Comparison of ENCODE assay signal across 23 cellular contexts in genomic region chrX:348461-349117, GRCh38. TPM values are rescaled to one million over a fixed set of nuclear protein-coding genes. Genes with fewer than 3 reads are reported as not detected.
DNase-seq lines count a peak whose midpoint lies in the region; ATAC-seq and TF ChIP-seq lines count a peak whose summit lies in the region.
"Had no signal": no experiment of that assay in that cellular context is flagged by ENCODE, and none has a peak within 500 bp of the region (broad histone marks: within the 10 kb centered on the region; RNA-seq: fewer than 3 reads in every experiment).

No MANE protein-coding gene starts in this region.

- no peaks in the 10 kb centered on the region for H3K9me3 ChIP-seq in sigmoid colon
- H3K9me3 ChIP-seq: ascending aorta, colonic mucosa, lower lobe of right lung, transverse colon had no signal

- TF ChIP-seq CTCF in cardiac fibroblast (IDR thresholded peaks at IDR 0.05; ENCODE audit: low read depth, low read length) (no peak), nephron progenitor cell (IDR thresholded peaks at IDR 0.05) (no peak), sigmoid colon (IDR thresholded peaks at IDR 0.05) (no peak)

- peaks cover 0 to 11% (median 3%) of the 10 kb centered on the region in 4 donors for H3K36me3 ChIP-seq in sigmoid colon
- H3K36me3 ChIP-seq: colonic mucosa, lower lobe of right lung, transverse colon had no signal

- no peak for TF ChIP-seq EP300 in sigmoid colon (IDR thresholded peaks at IDR 0.05)

- H3K27ac Mint-ChIP-seq in nephron progenitor cell, result peak overlapping the region; percentile 86

- H3K9me3 Mint-ChIP-seq in nephron progenitor cell, result peaks cover 5% of the 10 kb centered on the region

- no peaks in the 10 kb centered on the region for H3K4me1 ChIP-seq in sigmoid colon
- H3K4me1 ChIP-seq: ascending aorta, colonic mucosa, foreskin keratinocyte, lower lobe of right lung, transverse colon had no signal

- H3K27me3 ChIP-seq in sigmoid colon, result no peaks in the 10 kb centered on the region
- H3K27me3 ChIP-seq: ascending aorta, colonic mucosa, foreskin keratinocyte, transverse colon had no signal

- H3K4me3 Mint-ChIP-seq in nephron progenitor cell, result no peak overlapping the region

- peaks cover 52% of the 10 kb centered on the region for H3K36me3 Mint-ChIP-seq in nephron progenitor cell (ENCODE audit: low read depth)

- no peaks in the 10 kb centered on the region for H3K27me3 Mint-ChIP-seq in nephron progenitor cell (ENCODE audit: low read depth, poor library complexity)

- 82 to 83% methylated on average over 11 of the region's 11 CpGs for WGBS in sigmoid colon, 2 donors

- H3K27ac ChIP-seq in sigmoid colon, result no peak overlapping the region
- H3K27ac ChIP-seq: ascending aorta, colonic mucosa, foreskin keratinocyte, lower lobe of right lung, transverse colon had no signal

- DNase-seq in AG08396 (ENCODE audit: low spot score), result peak; percentile 50
- peak; percentile 13 to 39 for DNase-seq in cardiac fibroblast (ENCODE audit: low read depth in 2 of 2)
- peak; percentile 28 for DNase-seq in left ventricle myocardium superior
- no peak for DNase-seq in nephron progenitor cell
- no peak for DNase-seq in NCI-H2107 treated with DMSO at 0.1 percent for 48 hours (lab: John Stamatoyannopoulos, UW; ENCODE audit: unreplicated experiment)
- no peak for DNase-seq in T-helper 1 cell
- DNase-seq in SKM-1 treated with dmso at 0.1 percent for 144 hours (lab: John Stamatoyannopoulos, UW; ENCODE audit: unreplicated experiment), result no peak
- no peak for DNase-seq in sigmoid colon
- DNase-seq: activated CD4-positive, alpha-beta T cell treated with anti-CD3 and anti-CD28 coated beads for 1 hour; activated effector memory CD4-positive, alpha-beta T cell treated with anti-CD3 and anti-CD28 coated beads, Interleukin-2, amount 50 U/mL, for 16 hours; colonic mucosa; foreskin keratinocyte; GF-D8; NCI-H1048; NCI-H2029 treated with DMSO at 0.1 percent for 48 hours; NCI-H510A treated with DMSO at 0.1 percent for 48 hours; SHP77 treated with DMSO at 0.1 percent for 48 hours; stimulated activated naive CD8-positive, alpha-beta T cell treated with anti-CD3 and anti-CD28 coated beads, Interleukin-15, Interleukin-2, amounts not matched to agents 100 U/mL and 50 U/mL, for 24 hours; T-helper 2 cell; transverse colon had no signal

- no peak for TF ChIP-seq POLR2A in sigmoid colon (IDR thresholded peaks at IDR 0.05)

- H3K4me1 Mint-ChIP-seq in nephron progenitor cell, result peaks cover 34% of the 10 kb centered on the region

- no peak overlapping the region for H3K4me3 ChIP-seq in cardiac fibroblast (replicated peaks in 1 of 2; ENCODE audit: low read depth in 2 of 2, low read length in 2 of 2)
- H3K4me3 ChIP-seq in sigmoid colon, result no peak overlapping the region
- H3K4me3 ChIP-seq: ascending aorta, colonic mucosa, GM12878, lower lobe of right lung, transverse colon had no signal

- peak; percentile 70 for ATAC-seq in left ventricle myocardium superior
- ATAC-seq: foreskin keratinocyte; GM12878; lower lobe of right lung; stimulated activated naive CD8-positive, alpha-beta T cell treated with anti-CD3 and anti-CD28 coated beads, Interleukin-15, Interleukin-2, amounts not matched to agents 100 U/mL and 50 U/mL, for 24 hours had no signal

- intact Hi-C loops in left ventricle myocardium superior (cut with micrococcal nuclease), result no loop called here
- intact Hi-C loops in sigmoid colon (cut with DNase I), result no loop called here

RNA-seq across cellular contexts. Expression of gene GTPBP6, which starts 30.0 kb away (rescaled TPM):
- total RNA-seq in left ventricle myocardium superior, result 51.9 TPM
- 10 to 100 TPM; 22.4 to 40.3 (median 30.9) TPM for total RNA-seq in sigmoid colon
- polyA plus RNA-seq in sigmoid colon, result 10 to 100 TPM; 36.0 to 65.8 (median 36.5) TPM

RNA-seq across cellular contexts. Expression of gene PPP2R3B, which starts 38.1 kb away (rescaled TPM):
- total RNA-seq in left ventricle myocardium superior (194 TPM), sigmoid colon (10 to 100 TPM in 1 of 4 donors, 1 to 10 TPM in 3; 3.2 to 16.1 (median 6.6) TPM)
- polyA plus RNA-seq in sigmoid colon, result 10 to 100 TPM in 1 of 3 donors, 1 to 10 TPM in 2; 2.1 to 13.3 (median 5.4) TPM

Comparison
In these comparisons a context has a peak if more than half of its experiments do, and no peak if none do; other contexts are left out.
1. DNase-seq: peak in AG08396 (single experiment), cardiac fibroblast (2 of 2) and left ventricle myocardium superior (single experiment); none in nephron progenitor cell (single experiment), NCI-H2107 treated with DMSO at 0.1 percent for 48 hours (single experiment), T-helper 1 cell (0 of 5), SKM-1 treated with dmso at 0.1 percent for 144 hours (single experiment) and sigmoid colon (single experiment).
2. RNA of gene PPP2R3B, which starts 38.1 kb away (total RNA-seq): 194 TPM in left ventricle myocardium superior (single experiment); 3.2 to 16.1 TPM in sigmoid colon; every median in the first group is over 10 times any median in the second.